ENCODE assay signal across 29 cellular contexts in genomic region chr9:86116425-86116824, GRCh38.
"Had no signal": no experiment of that assay in that cellular context is flagged by ENCODE, and none has a peak within 500 bp of the region (broad histone marks: within the 10 kb centered on the region; RNA-seq: fewer than 3 reads in every experiment).

No MANE protein-coding gene starts in this region.

- H3K4me2 ChIP-seq: hepatocyte, smooth muscle cell had no signal

- H3K9me3 Mint-ChIP-seq: activated CD8-positive, alpha-beta T cell treated with anti-CD3 and anti-CD28 coated beads for 36 hours; activated naive CD4-positive, alpha-beta T cell treated with anti-CD3 and anti-CD28 coated beads, Interleukin-2, amount 50 U/mL, for 72 hours; activated T-cell treated with anti-CD3 and anti-CD28 coated beads, Interleukin-2, amount 50 U/mL, for 4 hours; effector memory CD8-positive, alpha-beta T cell; T-helper 2 cell treated with Interferon-gamma antibody and Interleukin-4, amounts not matched to agents 5 μg/mL and 100 μg/mL, for 36 hours had no signal

- H3K4me3 ChIP-seq: coronary artery, hepatocyte, sigmoid colon, smooth muscle cell, stomach, thyroid gland, upper lobe of right lung had no signal

- H3K27ac Mint-ChIP-seq: activated B cell treated with CpG ODN at 0.5 μM for 24 hours; activated CD8-positive, alpha-beta T cell treated with anti-CD3 and anti-CD28 coated beads for 36 hours; activated naive CD4-positive, alpha-beta T cell treated with anti-CD3 and anti-CD28 coated beads, Interleukin-2, amount 50 U/mL, for 72 hours; effector memory CD8-positive, alpha-beta T cell; mesothelial cell of epicardium; naive thymus-derived CD4-positive, alpha-beta T cell; progenitor cell of endocrine pancreas; stimulated activated naive B cell treated with anti-CD40 and anti-IgM and Interleukin-4, amounts not matched to agents 10 μg/mL and 1 μg/mL and 100 μg/mL, for 72 hours; T-helper 2 cell treated with Interferon-gamma antibody and Interleukin-4, amounts not matched to agents 5 μg/mL and 100 μg/mL, for 36 hours had no signal

- H3K27ac ChIP-seq: coronary artery, gastrocnemius medialis, hepatocyte, sigmoid colon, stomach, thyroid gland, upper lobe of right lung had no signal

- H2AFZ ChIP-seq: hepatocyte had no signal

- FAIRE-seq: keratinocyte had no signal

- H3K9me3 ChIP-seq: gastrocnemius medialis, sigmoid colon, stomach, thyroid gland, upper lobe of right lung had no signal

- DNase-seq: activated B cell treated with CpG ODN at 0.5 μM for 24 hours; activated CD4-positive, alpha-beta T cell treated with anti-CD3 and anti-CD28 coated beads, Interleukin-2, amount 50 U/mL, for 1 hour; activated CD8-positive, alpha-beta T cell treated with anti-CD3 and anti-CD28 coated beads for 36 hours; activated naive CD4-positive, alpha-beta T cell; activated T-cell treated with anti-CD3 and anti-CD28 coated beads, Interleukin-2, amount 50 U/mL, for 4 hours; cerebellar nuclear complex; effector memory CD8-positive, alpha-beta T cell; erythroblast; gastrocnemius medialis; glutamatergic neuron; left cardiac atrium; naive thymus-derived CD4-positive, alpha-beta T cell; sigmoid colon; stimulated activated CD4-positive, alpha-beta T cell treated with anti-CD3 and anti-CD28 coated beads, Interleukin-15, amount 100 ng/mL, for 24 hours; stimulated activated CD4-positive, alpha-beta T cell treated with anti-CD3 and anti-CD28 coated beads, Interleukin-2, amount 100 ng/mL, for 24 hours; stimulated activated naive B cell treated with anti-CD40 and anti-IgM and Interleukin-4, amounts not matched to agents 10 μg/mL and 1 μg/mL and 100 μg/mL, for 72 hours; stomach; T-helper 1 cell; thyroid gland; upper lobe of right lung had no signal

- H3K27me3 ChIP-seq: gastrocnemius medialis, hepatocyte, sigmoid colon, stomach, thyroid gland, upper lobe of right lung had no signal

- ATAC-seq: activated CD8-positive, alpha-beta T cell treated with anti-CD3 and anti-CD28 coated beads for 36 hours; activated naive CD4-positive, alpha-beta T cell treated with anti-CD3 and anti-CD28 coated beads, Interleukin-2, amount 50 U/mL, for 72 hours; activated T-cell treated with anti-CD3 and anti-CD28 coated beads, Interleukin-2, amount 50 U/mL, for 4 hours; effector memory CD8-positive, alpha-beta T cell; left cardiac atrium; naive thymus-derived CD4-positive, alpha-beta T cell; stimulated activated naive B cell treated with anti-CD40 and anti-IgM and Interleukin-4, amounts not matched to agents 10 μg/mL and 1 μg/mL and 100 μg/mL, for 72 hours; upper lobe of right lung had no signal

- H3K36me3 ChIP-seq: gastrocnemius medialis, sigmoid colon, stomach, thyroid gland, upper lobe of right lung had no signal

- H3K4me1 ChIP-seq: sigmoid colon, thyroid gland, upper lobe of right lung had no signal

- H3K79me2 ChIP-seq: hepatocyte had no signal

- H3K4me1 Mint-ChIP-seq: activated B cell treated with CpG ODN at 0.5 μM for 24 hours; mesothelial cell of epicardium; naive thymus-derived CD4-positive, alpha-beta T cell; stimulated activated naive B cell treated with anti-CD40 and anti-IgM and Interleukin-4, amounts not matched to agents 10 μg/mL and 1 μg/mL and 100 μg/mL, for 72 hours had no signal

- H3K36me3 Mint-ChIP-seq: activated naive CD4-positive, alpha-beta T cell treated with anti-CD3 and anti-CD28 coated beads, Interleukin-2, amount 50 U/mL, for 72 hours; mesothelial cell of epicardium; naive thymus-derived CD4-positive, alpha-beta T cell; stimulated activated naive B cell treated with anti-CD40 and anti-IgM and Interleukin-4, amounts not matched to agents 10 μg/mL and 1 μg/mL and 100 μg/mL, for 72 hours had no signal

- H3K4me3 Mint-ChIP-seq: activated B cell treated with CpG ODN at 0.5 μM for 24 hours; activated CD8-positive, alpha-beta T cell treated with anti-CD3 and anti-CD28 coated beads for 36 hours; activated T-cell treated with anti-CD3 and anti-CD28 coated beads, Interleukin-2, amount 50 U/mL, for 4 hours; effector memory CD8-positive, alpha-beta T cell; mesothelial cell of epicardium; naive thymus-derived CD4-positive, alpha-beta T cell; neural crest cell; stimulated activated naive B cell treated with anti-CD40 and anti-IgM and Interleukin-4, amounts not matched to agents 10 μg/mL and 1 μg/mL and 100 μg/mL, for 72 hours; T-helper 2 cell treated with Interferon-gamma antibody and Interleukin-4, amounts not matched to agents 5 μg/mL and 100 μg/mL, for 36 hours had no signal
